Comparison of ENCODE assay signal across 1 cellular context in the genomic region with DNA sequence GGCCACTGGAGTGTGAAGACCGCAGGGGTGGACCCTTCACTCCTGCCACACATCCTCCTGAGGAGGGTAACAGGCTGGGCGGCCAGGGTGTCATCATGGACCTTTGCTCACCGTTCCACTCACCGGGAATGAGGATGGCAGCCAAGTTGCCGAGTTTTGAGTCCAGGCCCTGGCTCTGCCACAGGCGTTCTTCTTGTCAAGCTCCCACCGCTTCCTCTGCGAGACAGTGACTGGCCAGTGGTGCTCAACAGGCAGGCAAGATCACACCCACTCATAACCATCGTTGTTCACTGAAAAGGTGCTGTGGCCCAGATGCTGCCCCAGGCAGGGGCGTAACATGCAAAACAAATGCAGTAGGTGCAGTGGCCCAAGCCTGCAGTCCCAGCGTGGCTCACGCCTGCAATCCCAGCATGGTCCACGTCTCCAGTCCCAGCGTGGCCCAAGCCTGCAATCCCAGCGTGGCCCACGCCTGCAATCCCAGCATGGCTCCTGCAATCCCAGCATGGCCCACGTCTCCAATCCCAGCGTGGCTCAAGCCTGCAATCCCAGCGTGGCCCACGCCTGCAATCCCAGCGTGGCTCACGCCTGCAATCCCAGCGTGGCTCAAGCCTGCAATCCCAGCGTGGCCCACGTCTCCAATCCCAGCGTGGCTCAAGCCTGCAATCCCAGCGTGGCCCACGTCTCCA.
TF ChIP-seq lines count a peak whose summit lies in the region.

No MANE protein-coding gene starts in this region.

TF ChIP-seq in IMR-90, 13 proteins besides CTCF, POLR2A, EP300 and RAD21 (continued from another document):
- TF ChIP-seq MAFK (IDR thresholded peaks at IDR 0.05; ENCODE audit: low read depth, low read length): no peak
- TF ChIP-seq MXI1 (IDR thresholded peaks at IDR 0.05; ENCODE audit: borderline replicate concordance, low read depth, low read length): no peak
- TF ChIP-seq, protein P1, sequence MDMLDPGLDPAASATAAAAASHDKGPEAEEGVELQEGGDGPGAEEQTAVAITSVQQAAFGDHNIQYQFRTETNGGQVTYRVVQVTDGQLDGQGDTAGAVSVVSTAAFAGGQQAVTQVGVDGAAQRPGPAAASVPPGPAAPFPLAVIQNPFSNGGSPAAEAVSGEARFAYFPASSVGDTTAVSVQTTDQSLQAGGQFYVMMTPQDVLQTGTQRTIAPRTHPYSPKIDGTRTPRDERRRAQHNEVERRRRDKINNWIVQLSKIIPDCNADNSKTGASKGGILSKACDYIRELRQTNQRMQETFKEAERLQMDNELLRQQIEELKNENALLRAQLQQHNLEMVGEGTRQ (IDR thresholded peaks at IDR 0.05; ENCODE audit: low read depth, low read length): no peak
- TF ChIP-seq RCOR1 (IDR thresholded peaks at IDR 0.05; ENCODE audit: insufficient replicate concordance, low read length): no peak
- no peak for TF ChIP-seq FOS (IDR thresholded peaks at IDR 0.05; ENCODE audit: low read depth, low read length)
- no peak for TF ChIP-seq RFX5 (IDR thresholded peaks at IDR 0.05; ENCODE audit: low read depth, low read length)
- TF ChIP-seq MAZ (IDR thresholded peaks at IDR 0.05; ENCODE audit: borderline replicate concordance, low read depth, low read length): no peak
- no peak for TF ChIP-seq NFE2L2 (IDR thresholded peaks at IDR 0.05; ENCODE audit: low read depth, low read length)
- no peak for TF ChIP-seq CHD1 (IDR thresholded peaks at IDR 0.05; ENCODE audit: low read depth, low read length)
